In genomic region chr10:132563485-132564248, GRCh38 we compare ENCODE assay signal across 10 cellular contexts. TPM values are rescaled to one million over a fixed set of nuclear protein-coding genes. Genes with fewer than 3 reads are reported as not detected.
DNase-seq lines count a peak whose midpoint lies in the region; ATAC-seq and TF ChIP-seq lines count a peak whose summit lies in the region.
"Had no signal": no experiment of that assay in that cellular context is flagged by ENCODE, and none has a peak within 500 bp of the region (broad histone marks: within the 10 kb centered on the region; RNA-seq: fewer than 3 reads in every experiment).

No MANE protein-coding gene starts in this region.

- ATAC-seq in GM19455 (IDR thresholded peaks at IDR 0.05; ENCODE audit: unreplicated experiment) = peak; percentile 91
- ATAC-seq in HG03060 (IDR thresholded peaks at IDR 0.05; ENCODE audit: low read depth, unreplicated experiment) = peak; percentile 73
- ATAC-seq: Right ventricle myocardium inferior had no signal

- in situ Hi-C loops in astrocyte of the spinal cord (cut with HindIII; ENCODE audit: low sequenced_read_pairs) = no loop called here

- H3K4me3 ChIP-seq in astrocyte of the spinal cord (ENCODE audit: low read depth, low read length) = no peak overlapping the region

- TF ChIP-seq CTCF in astrocyte of the spinal cord (IDR thresholded peaks at IDR 0.05; ENCODE audit: low read depth, low read length) = no peak

- peak; percentile 87 for DNase-seq in Daoy (ENCODE audit: low read depth)
- DNase-seq in astrocyte of the spinal cord (ENCODE audit: low read depth, low spot score) = peak; percentile 60
- DNase-seq in NCI-H1105 treated with DMSO at 0.1 percent for 48 hours (lab: John Stamatoyannopoulos, UW) = no peak
- no peak for DNase-seq in COLO668 (lab: John Stamatoyannopoulos, UW; ENCODE audit: unreplicated experiment)
- DNase-seq in DMS 273 treated with DMSO at 0.1 percent for 48 hours (lab: John Stamatoyannopoulos, UW) = no peak
- no peak for DNase-seq in activated CD4-positive, CD25-positive, alpha-beta regulatory T cell treated with anti-CD3 and anti-CD28 coated beads, Interleukin-2, amount 50 U/mL, for 72 hours
- DNase-seq: activated naive CD4-positive, alpha-beta T cell treated with anti-CD3 and anti-CD28 coated beads, Interleukin-2, amount 50 U/mL, for 16 hours had no signal

RNA-seq across cellular contexts. Expression of gene INPP5A, which starts 26.1 kb away (rescaled TPM):
- total RNA-seq in Daoy (2014; rRNA removed; shearing (Covaris generic)) = 26.8 and 32.1 TPM in 2 replicates

Comparison
In these comparisons a context has a peak if more than half of its experiments do, and no peak if none do; other contexts are left out.
1. DNase-seq: peak in Daoy (single experiment) and astrocyte of the spinal cord (single experiment); none in NCI-H1105 treated with DMSO at 0.1 percent for 48 hours (single experiment), COLO668 (single experiment), DMS 273 treated with DMSO at 0.1 percent for 48 hours (single experiment) and activated CD4-positive, CD25-positive, alpha-beta regulatory T cell treated with anti-CD3 and anti-CD28 coated beads, Interleukin-2, amount 50 U/mL, for 72 hours (single experiment).